Comparison of ENCODE assay signal across 8 cellular contexts in genomic region chr13:45055198-45055901, GRCh38.
A peak's percentile ranks its signal among the peaks of the same experiment; 100 is the strongest.
DNase-seq lines count a peak whose midpoint lies in the region; ATAC-seq and TF ChIP-seq lines count a peak whose summit lies in the region.

No MANE protein-coding gene starts in this region.

- H3K4me3 ChIP-seq in esophagus (ENCODE audit: low read depth in 1 of 2, low read length in 2 of 2): no peak overlapping the region

- peaks cover 9% of the 10 kb centered on the region for H3K27me3 Mint-ChIP-seq in nephron progenitor cell (ENCODE audit: low read depth, poor library complexity)

- DNase-seq in stimulated activated CD4-positive, alpha-beta T cell treated with anti-CD3 and anti-CD28 coated beads, Interleukin-1b, Interleukin-23, amount 100 ng/mL, for 48 hours: peak; percentile 77
- no peak for DNase-seq in nephron progenitor cell
- DNase-seq in NCI-H2196 treated with DMSO at 0.1 percent for 48 hours (lab: John Stamatoyannopoulos, UW; ENCODE audit: unreplicated experiment): no peak

- H3K9me3 ChIP-seq in esophagus (ENCODE audit: control insufficient read depth in 2 of 2, insufficient read depth in 1 of 2, low read depth in 1 of 2, low read length in 1 of 2): no peaks in the 10 kb centered on the region

- H3K27me3 ChIP-seq in esophagus (ENCODE audit: control insufficient read depth in 1 of 2, insufficient read depth in 2 of 2, low read length in 2 of 2): no peaks in the 10 kb centered on the region

- H3K9me3 Mint-ChIP-seq in nephron progenitor cell: no peaks in the 10 kb centered on the region

- H3K36me3 Mint-ChIP-seq in nephron progenitor cell (ENCODE audit: low read depth): no peaks in the 10 kb centered on the region

- peak overlapping the region; percentile 53 to 82 for H3K27ac ChIP-seq in esophagus (ENCODE audit: low read depth in 2 of 2, low read length in 1 of 2)

- 25 to 32% methylated on average over 8 of the region's 8 CpGs for WGBS in esophagus, 2 donors

- H3K36me3 ChIP-seq in esophagus (ENCODE audit: control insufficient read depth in 2 of 2, insufficient read depth in 2 of 2, low read length in 1 of 2): no peaks in the 10 kb centered on the region

- no peak overlapping the region for H3K27ac Mint-ChIP-seq in nephron progenitor cell

- peaks cover 0 to 5% of the 10 kb centered on the region in 2 donors for H3K4me1 ChIP-seq in esophagus (ENCODE audit: control insufficient read depth in 2 of 2, insufficient read depth in 2 of 2, low read length in 1 of 2)

- TF ChIP-seq CTCF in nephron progenitor cell (IDR thresholded peaks at IDR 0.05): no peak

- peaks cover 14% of the 10 kb centered on the region for H3K4me1 Mint-ChIP-seq in nephron progenitor cell

- no peak overlapping the region for H3K4me3 Mint-ChIP-seq in nephron progenitor cell

- peak; percentile 86 for ATAC-seq in GM18508 (IDR thresholded peaks at IDR 0.05; ENCODE audit: insufficient read depth, unreplicated experiment)
- ATAC-seq in HG02884 (IDR thresholded peaks at IDR 0.05; ENCODE audit: unreplicated experiment): peak; percentile 80
- peak; percentile 91 for ATAC-seq in SK-N-SH treated with all-trans-retinoic acid at 6 μM for 48 hours
- ATAC-seq in HG03460 (IDR thresholded peaks at IDR 0.05; ENCODE audit: unreplicated experiment): no peak

TF ChIP-seq in SK-N-SH treated with all-trans-retinoic acid at 6 μM for 48 hours, 23 proteins besides CTCF, POLR2A, EP300 and RAD21:
- TF ChIP-seq ISL1 (CRISPR knock-in tag; IDR thresholded peaks at IDR 0.05): peak; percentile 51
- no peak for TF ChIP-seq ZFP3 (CRISPR knock-in tag; IDR thresholded peaks at IDR 0.05)
- no peak for TF ChIP-seq RARB (CRISPR knock-in tag; IDR thresholded peaks at IDR 0.05)
- TF ChIP-seq ZNF8 (CRISPR knock-in tag; IDR thresholded peaks at IDR 0.05): no peak
- TF ChIP-seq ZNF70 (CRISPR knock-in tag; IDR thresholded peaks at IDR 0.05): no peak
- no peak for TF ChIP-seq GLIS3 (CRISPR knock-in tag; IDR thresholded peaks at IDR 0.05)
- TF ChIP-seq BACH2 (CRISPR knock-in tag; IDR thresholded peaks at IDR 0.05; ENCODE audit: borderline replicate concordance): no peak
- TF ChIP-seq CSDC2 (CRISPR knock-in tag; IDR thresholded peaks at IDR 0.05): no peak
